ENCODE assay signal across 2 cellular contexts in the genomic region with DNA sequence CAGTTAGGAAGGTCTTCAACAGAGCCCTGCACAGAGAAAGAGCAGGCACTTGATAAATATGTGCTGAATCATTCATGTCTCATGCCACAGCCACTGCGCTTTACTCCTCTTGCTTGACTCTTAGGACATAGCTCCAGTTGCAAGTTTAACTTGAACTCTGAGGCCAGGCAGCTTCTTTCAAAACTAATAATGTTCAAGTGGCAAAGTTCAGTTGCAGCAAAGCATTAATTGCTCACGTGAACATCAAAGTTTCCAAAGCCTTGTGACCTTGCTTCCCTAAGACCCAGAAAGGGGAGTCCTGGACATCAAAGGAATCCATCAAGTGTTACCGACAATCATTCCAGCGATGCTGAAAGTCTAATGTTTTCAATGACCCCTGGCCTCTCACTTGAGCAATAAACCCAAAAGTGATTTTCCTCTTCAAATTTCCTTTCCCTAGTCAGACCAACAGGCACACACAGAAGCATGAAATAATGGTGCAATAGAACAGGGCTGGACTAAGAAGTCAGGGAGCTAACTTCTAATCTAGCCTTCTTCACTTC.
TF ChIP-seq lines count a peak whose summit lies in the region.

No MANE protein-coding gene starts in this region.

TF ChIP-seq in GM23338, 12 proteins besides CTCF, POLR2A, EP300 and RAD21 (continued from another document):
- TF ChIP-seq, protein P1, sequence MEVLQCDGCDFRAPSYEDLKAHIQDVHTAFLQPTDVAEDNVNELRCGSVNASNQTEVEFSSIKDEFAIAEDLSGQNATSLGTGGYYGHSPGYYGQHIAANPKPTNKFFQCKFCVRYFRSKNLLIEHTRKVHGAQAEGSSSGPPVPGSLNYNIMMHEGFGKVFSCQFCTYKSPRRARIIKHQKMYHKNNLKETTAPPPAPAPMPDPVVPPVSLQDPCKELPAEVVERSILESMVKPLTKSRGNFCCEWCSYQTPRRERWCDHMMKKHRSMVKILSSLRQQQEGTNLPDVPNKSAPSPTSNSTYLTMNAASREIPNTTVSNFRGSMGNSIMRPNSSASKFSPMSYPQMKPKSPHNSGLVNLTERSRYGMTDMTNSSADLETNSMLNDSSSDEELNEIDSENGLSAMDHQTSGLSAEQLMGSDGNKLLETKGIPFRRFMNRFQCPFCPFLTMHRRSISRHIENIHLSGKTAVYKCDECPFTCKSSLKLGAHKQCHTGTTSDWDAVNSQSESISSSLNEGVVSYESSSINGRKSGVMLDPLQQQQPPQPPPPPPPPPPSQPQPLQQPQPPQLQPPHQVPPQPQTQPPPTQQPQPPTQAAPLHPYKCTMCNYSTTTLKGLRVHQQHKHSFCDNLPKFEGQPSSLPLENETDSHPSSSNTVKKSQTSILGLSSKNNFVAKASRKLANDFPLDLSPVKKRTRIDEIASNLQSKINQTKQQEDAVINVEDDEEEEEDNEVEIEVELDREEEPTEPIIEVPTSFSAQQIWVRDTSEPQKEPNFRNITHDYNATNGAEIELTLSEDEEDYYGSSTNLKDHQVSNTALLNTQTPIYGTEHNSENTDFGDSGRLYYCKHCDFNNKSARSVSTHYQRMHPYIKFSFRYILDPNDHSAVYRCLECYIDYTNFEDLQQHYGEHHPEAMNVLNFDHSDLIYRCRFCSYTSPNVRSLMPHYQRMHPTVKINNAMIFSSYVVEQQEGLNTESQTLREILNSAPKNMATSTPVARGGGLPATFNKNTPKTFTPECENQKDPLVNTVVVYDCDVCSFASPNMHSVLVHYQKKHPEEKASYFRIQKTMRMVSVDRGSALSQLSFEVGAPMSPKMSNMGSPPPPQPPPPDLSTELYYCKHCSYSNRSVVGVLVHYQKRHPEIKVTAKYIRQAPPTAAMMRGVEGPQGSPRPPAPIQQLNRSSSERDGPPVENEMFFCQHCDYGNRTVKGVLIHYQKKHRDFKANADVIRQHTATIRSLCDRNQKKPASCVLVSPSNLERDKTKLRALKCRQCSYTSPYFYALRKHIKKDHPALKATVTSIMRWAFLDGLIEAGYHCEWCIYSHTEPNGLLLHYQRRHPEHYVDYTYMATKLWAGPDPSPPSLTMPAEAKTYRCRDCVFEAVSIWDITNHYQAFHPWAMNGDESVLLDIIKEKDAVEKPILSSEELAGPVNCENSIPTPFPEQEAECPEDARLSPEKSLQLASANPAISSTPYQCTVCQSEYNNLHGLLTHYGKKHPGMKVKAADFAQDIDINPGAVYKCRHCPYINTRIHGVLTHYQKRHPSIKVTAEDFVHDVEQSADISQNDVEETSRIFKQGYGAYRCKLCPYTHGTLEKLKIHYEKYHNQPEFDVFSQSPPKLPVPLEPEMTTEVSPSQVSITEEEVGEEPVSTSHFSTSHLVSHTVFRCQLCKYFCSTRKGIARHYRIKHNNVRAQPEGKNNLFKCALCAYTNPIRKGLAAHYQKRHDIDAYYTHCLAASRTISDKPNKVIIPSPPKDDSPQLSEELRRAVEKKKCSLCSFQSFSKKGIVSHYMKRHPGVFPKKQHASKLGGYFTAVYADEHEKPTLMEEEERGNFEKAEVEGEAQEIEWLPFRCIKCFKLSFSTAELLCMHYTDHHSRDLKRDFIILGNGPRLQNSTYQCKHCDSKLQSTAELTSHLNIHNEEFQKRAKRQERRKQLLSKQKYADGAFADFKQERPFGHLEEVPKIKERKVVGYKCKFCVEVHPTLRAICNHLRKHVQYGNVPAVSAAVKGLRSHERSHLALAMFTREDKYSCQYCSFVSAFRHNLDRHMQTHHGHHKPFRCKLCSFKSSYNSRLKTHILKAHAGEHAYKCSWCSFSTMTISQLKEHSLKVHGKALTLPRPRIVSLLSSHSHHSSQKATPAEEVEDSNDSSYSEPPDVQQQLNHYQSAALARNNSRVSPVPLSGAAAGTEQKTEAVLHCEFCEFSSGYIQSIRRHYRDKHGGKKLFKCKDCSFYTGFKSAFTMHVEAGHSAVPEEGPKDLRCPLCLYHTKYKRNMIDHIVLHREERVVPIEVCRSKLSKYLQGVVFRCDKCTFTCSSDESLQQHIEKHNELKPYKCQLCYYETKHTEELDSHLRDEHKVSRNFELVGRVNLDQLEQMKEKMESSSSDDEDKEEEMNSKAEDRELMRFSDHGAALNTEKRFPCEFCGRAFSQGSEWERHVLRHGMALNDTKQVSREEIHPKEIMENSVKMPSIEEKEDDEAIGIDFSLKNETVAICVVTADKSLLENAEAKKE (CRISPR knock-in tag; IDR thresholded peaks at IDR 0.05), result no peak
- TF ChIP-seq ZNF331 (CRISPR knock-in tag; IDR thresholded peaks at IDR 0.05; ENCODE audit: low read depth) (no peak), ZNF114 (CRISPR knock-in tag; IDR thresholded peaks at IDR 0.05) (no peak)
- TF ChIP-seq, protein P2, sequence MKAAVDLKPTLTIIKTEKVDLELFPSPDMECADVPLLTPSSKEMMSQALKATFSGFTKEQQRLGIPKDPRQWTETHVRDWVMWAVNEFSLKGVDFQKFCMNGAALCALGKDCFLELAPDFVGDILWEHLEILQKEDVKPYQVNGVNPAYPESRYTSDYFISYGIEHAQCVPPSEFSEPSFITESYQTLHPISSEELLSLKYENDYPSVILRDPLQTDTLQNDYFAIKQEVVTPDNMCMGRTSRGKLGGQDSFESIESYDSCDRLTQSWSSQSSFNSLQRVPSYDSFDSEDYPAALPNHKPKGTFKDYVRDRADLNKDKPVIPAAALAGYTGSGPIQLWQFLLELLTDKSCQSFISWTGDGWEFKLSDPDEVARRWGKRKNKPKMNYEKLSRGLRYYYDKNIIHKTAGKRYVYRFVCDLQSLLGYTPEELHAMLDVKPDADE (IDR thresholded peaks at IDR 0.05), result no peak

TF ChIP-seq in liver, 16 proteins besides CTCF, POLR2A, EP300 and RAD21 (continued from another document):
- TF ChIP-seq, protein P3, sequence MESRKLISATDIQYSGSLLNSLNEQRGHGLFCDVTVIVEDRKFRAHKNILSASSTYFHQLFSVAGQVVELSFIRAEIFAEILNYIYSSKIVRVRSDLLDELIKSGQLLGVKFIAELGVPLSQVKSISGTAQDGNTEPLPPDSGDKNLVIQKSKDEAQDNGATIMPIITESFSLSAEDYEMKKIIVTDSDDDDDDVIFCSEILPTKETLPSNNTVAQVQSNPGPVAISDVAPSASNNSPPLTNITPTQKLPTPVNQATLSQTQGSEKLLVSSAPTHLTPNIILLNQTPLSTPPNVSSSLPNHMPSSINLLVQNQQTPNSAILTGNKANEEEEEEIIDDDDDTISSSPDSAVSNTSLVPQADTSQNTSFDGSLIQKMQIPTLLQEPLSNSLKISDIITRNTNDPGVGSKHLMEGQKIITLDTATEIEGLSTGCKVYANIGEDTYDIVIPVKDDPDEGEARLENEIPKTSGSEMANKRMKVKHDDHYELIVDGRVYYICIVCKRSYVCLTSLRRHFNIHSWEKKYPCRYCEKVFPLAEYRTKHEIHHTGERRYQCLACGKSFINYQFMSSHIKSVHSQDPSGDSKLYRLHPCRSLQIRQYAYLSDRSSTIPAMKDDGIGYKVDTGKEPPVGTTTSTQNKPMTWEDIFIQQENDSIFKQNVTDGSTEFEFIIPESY (IDR thresholded peaks at IDR 0.05), result peak; percentile 94
- peak; percentile 71 to 81 for TF ChIP-seq EGR1 (IDR thresholded peaks at IDR 0.05; ENCODE audit: low read depth in 2 of 2)
- TF ChIP-seq, protein P4, sequence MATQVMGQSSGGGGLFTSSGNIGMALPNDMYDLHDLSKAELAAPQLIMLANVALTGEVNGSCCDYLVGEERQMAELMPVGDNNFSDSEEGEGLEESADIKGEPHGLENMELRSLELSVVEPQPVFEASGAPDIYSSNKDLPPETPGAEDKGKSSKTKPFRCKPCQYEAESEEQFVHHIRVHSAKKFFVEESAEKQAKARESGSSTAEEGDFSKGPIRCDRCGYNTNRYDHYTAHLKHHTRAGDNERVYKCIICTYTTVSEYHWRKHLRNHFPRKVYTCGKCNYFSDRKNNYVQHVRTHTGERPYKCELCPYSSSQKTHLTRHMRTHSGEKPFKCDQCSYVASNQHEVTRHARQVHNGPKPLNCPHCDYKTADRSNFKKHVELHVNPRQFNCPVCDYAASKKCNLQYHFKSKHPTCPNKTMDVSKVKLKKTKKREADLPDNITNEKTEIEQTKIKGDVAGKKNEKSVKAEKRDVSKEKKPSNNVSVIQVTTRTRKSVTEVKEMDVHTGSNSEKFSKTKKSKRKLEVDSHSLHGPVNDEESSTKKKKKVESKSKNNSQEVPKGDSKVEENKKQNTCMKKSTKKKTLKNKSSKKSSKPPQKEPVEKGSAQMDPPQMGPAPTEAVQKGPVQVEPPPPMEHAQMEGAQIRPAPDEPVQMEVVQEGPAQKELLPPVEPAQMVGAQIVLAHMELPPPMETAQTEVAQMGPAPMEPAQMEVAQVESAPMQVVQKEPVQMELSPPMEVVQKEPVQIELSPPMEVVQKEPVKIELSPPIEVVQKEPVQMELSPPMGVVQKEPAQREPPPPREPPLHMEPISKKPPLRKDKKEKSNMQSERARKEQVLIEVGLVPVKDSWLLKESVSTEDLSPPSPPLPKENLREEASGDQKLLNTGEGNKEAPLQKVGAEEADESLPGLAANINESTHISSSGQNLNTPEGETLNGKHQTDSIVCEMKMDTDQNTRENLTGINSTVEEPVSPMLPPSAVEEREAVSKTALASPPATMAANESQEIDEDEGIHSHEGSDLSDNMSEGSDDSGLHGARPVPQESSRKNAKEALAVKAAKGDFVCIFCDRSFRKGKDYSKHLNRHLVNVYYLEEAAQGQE (IDR thresholded peaks at IDR 0.05), result peak; percentile 74
- TF ChIP-seq HNF4A (conservative IDR thresholded peaks at IDR 0.05), result peak; percentile 97 to 98
- peak; percentile 95 for TF ChIP-seq HNF4G (IDR thresholded peaks at IDR 0.05)
- TF ChIP-seq NR2F2 (IDR thresholded peaks at IDR 0.05), result peak; percentile 97
- TF ChIP-seq JUND (IDR thresholded peaks at IDR 0.05), result peak; percentile 94 to 95
- TF ChIP-seq, protein P5, sequence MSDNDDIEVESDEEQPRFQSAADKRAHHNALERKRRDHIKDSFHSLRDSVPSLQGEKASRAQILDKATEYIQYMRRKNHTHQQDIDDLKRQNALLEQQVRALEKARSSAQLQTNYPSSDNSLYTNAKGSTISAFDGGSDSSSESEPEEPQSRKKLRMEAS (IDR thresholded peaks at IDR 0.05), result peak; percentile 83
- TF ChIP-seq, protein P6, sequence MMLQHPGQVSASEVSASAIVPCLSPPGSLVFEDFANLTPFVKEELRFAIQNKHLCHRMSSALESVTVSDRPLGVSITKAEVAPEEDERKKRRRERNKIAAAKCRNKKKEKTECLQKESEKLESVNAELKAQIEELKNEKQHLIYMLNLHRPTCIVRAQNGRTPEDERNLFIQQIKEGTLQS (IDR thresholded peaks at IDR 0.05), result peak; percentile 90
